Comparison of ENCODE assay signal across 9 cellular contexts in genomic region chr2:2692599-2693389, GRCh38.
"Had no signal": no experiment of that assay in that cellular context is flagged by ENCODE, and none has a peak within 500 bp of the region (broad histone marks: within the 10 kb centered on the region; RNA-seq: fewer than 3 reads in every experiment).

No MANE protein-coding gene starts in this region.

- H3K4me1 ChIP-seq: HAP-1 had no signal

- H2AFZ ChIP-seq: GM23248 had no signal

- H3K36me3 Mint-ChIP-seq: IgD-negative memory B cell had no signal

- H3K4me3 ChIP-seq: GM23248, HAP-1 had no signal

- FAIRE-seq: HepG2 had no signal

- ATAC-seq: HCT116, HepG2 had no signal

- H3K4me3 Mint-ChIP-seq: HFFc6 had no signal

- H3K27ac ChIP-seq: GM23248, HL-60 had no signal

- H3K9me3 ChIP-seq: HAP-1 had no signal

- H3K27ac Mint-ChIP-seq: HFFc6 had no signal

- H3K9ac ChIP-seq: GM23248 had no signal

- H3K36me3 ChIP-seq: HAP-1 had no signal

- DNase-seq: GM23248, GOT3, H7, HFFc6 had no signal
